In the genomic region with DNA sequence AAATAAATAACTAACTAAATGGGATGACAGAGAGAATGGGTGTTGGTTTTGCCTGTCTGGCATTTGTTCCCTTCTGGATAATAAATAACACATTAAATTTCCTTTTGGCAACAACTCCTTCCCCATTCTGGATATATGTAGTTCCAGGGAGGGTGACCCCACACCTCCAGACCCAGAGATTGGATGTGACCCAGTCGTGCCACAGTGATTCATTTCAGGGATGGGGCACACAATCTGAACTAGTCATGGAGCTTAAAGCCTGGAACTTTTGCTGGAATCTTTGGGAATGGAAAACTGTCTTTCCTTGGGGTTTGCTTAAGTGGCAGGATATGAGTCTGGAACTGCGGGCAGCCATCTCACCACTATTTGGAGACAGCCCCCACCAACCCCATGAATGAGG, we compare ENCODE assay signal across 16 cellular contexts. TPM values are rescaled to one million over a fixed set of nuclear protein-coding genes. Genes with fewer than 3 reads are reported as not detected.
DNase-seq lines count a peak whose midpoint lies in the region; ATAC-seq, FAIRE-seq and TF ChIP-seq lines count a peak whose summit lies in the region.
"Had no signal": no experiment of that assay in that cellular context is flagged by ENCODE, and none has a peak within 500 bp of the region (broad histone marks: within the 10 kb centered on the region; RNA-seq: fewer than 3 reads in every experiment).

No MANE protein-coding gene starts in this region.

- in situ Hi-C loops in HepG2 (cut with HindIII; ENCODE audit: extremely low pct_ligation_motif_present, low pct_unique_long_range_greater_than_20kb), result no loop called here

- H4K20me1 ChIP-seq in HepG2 (ENCODE audit: insufficient read depth, low read length), result peaks cover 45% of the 10 kb centered on the region; the same call in 1 of the 2 replicates

- peaks cover 20% of the 10 kb centered on the region for H3K36me3 Mint-ChIP-seq in effector memory CD8-positive, alpha-beta T cell (ENCODE audit: insufficient read depth)
- H3K36me3 Mint-ChIP-seq: WTC11 had no signal

- TF ChIP-seq EP300 in HepG2 (IDR thresholded peaks at IDR 0.05; ENCODE audit: low read depth in 2 of 2, low read length in 2 of 2) (no peak), HepG2 (CRISPR knock-in tag; IDR thresholded peaks at IDR 0.05; ENCODE audit: borderline replicate concordance) (no peak)

- no peak for ATAC-seq in HepG2
- ATAC-seq in effector memory CD8-positive, alpha-beta T cell (replicated peaks), result no peak
- ATAC-seq in psoas muscle, result no peak
- no peak for ATAC-seq in HG03108 (IDR thresholded peaks at IDR 0.05; ENCODE audit: unreplicated experiment)
- ATAC-seq: WTC11 had no signal

- H3K4me1 ChIP-seq in liver (ENCODE audit: control insufficient read depth in 4 of 4, insufficient read depth in 4 of 4, low read length in 3 of 4) (peaks cover 24 to 66% (median 50%) of the 10 kb centered on the region in 4 donors), HepG2 (ENCODE audit: insufficient read depth, low read length) (peaks cover 37% of the 10 kb centered on the region), psoas muscle (peaks cover 100% of the 10 kb centered on the region), A673 (ENCODE audit: insufficient read depth, low read length, poor library complexity, severe bottlenecking) (peaks cover 9% of the 10 kb centered on the region)

- FAIRE-seq in HepG2 (lab: Jason Lieb, UNC), result no peak

- H3K4me3 ChIP-seq in liver (ENCODE audit: low read depth in 1 of 3, low read length in 3 of 3) (no peak overlapping the region), HepG2 (replicated peaks in 1 of 3; ENCODE audit: insufficient read depth in 1 of 3, low read depth in 2 of 3, low read length in 3 of 3) (no peak overlapping the region), psoas muscle (peak overlapping the region; percentile 26), A673 (ENCODE audit: low read depth, low read length, poor library complexity, severe bottlenecking) (no peak overlapping the region)
- H3K4me3 ChIP-seq: BLaER1, SJSA1 had no signal

- CTCF ChIA-PET in HepG2 (lab: Yijun Ruan, JAX; ENCODE audit: low intra/inter-chr PET ratio, low total read pairs) (no interaction called here), A673 (lab: Charles Lee) (no interaction called here)

- no peaks in the 10 kb centered on the region for H3K9me3 ChIP-seq in liver (ENCODE audit: control insufficient read depth in 4 of 4, low read length in 3 of 4)
- no peaks in the 10 kb centered on the region for H3K9me3 ChIP-seq in HepG2 (ENCODE audit: low read length)
- no peaks in the 10 kb centered on the region for H3K9me3 ChIP-seq in psoas muscle
- H3K9me3 ChIP-seq in A673 (ENCODE audit: low read depth, low read length, poor library complexity, severe bottlenecking), result no peaks in the 10 kb centered on the region
- H3K9me3 ChIP-seq: BLaER1, SJSA1 had no signal

- no peak for TF ChIP-seq RAD21 in liver (IDR thresholded peaks at IDR 0.05)
- TF ChIP-seq RAD21 in HepG2 (CRISPR knock-in tag; IDR thresholded peaks at IDR 0.05), result no peak

- H3K27me3 Mint-ChIP-seq in effector memory CD8-positive, alpha-beta T cell, result no peaks in the 10 kb centered on the region
- H3K27me3 Mint-ChIP-seq: central memory CD8-positive, alpha-beta T cell had no signal

- WGBS in liver, result 65% methylated on average over 2 of the region's 2 CpGs
- WGBS in HepG2 (ENCODE audit: low lambda C conversion rate), result 100% methylated on average over 1 of the region's 2 CpGs
- WGBS in psoas muscle, 3 donors, result 26 to 39% (median 31%) methylated on average over 2 of the region's 2 CpGs

- H3K27ac Mint-ChIP-seq in effector memory CD8-positive, alpha-beta T cell, result peak overlapping the region; percentile 13 to 29
- H3K27ac Mint-ChIP-seq: WTC11 had no signal

- intact Hi-C loops in HepG2 (cut with micrococcal nuclease; ENCODE audit: unreplicated experiment), result no loop called here
- intact Hi-C loops in psoas muscle (cut with DNase I), result no loop called here
- intact Hi-C loops in A673 (cut with micrococcal nuclease; ENCODE audit: unreplicated experiment), result no loop called here

- POLR2A ChIA-PET in HepG2 (lab: Yijun Ruan, JAX) (interaction anchor here (1.2 to 2.2 kb wide), 2 partner anchors 16 to 18 kb away, joined by 3 to 8 read pairs; no protein-coding TSS in a partner anchor), A673 (lab: Charles Lee; ENCODE audit: low non-redundant PET) (no interaction called here)

- peaks cover 49 to 66% of the 10 kb centered on the region in 2 donors for H3K4me1 Mint-ChIP-seq in effector memory CD8-positive, alpha-beta T cell (ENCODE audit: low read depth in 2 of 2)

- peaks cover 0 to 5% (median 0%) of the 10 kb centered on the region in 4 donors for H3K36me3 ChIP-seq in liver (ENCODE audit: control insufficient read depth in 4 of 4, insufficient read depth in 3 of 4, low read depth in 1 of 4, low read length in 3 of 4)
- no peaks in the 10 kb centered on the region for H3K36me3 ChIP-seq in HepG2 (replicated peaks in 1 of 2; ENCODE audit: control insufficient read depth in 1 of 2, insufficient read depth in 2 of 2, low read length in 2 of 2)
- H3K36me3 ChIP-seq in psoas muscle (ENCODE audit: insufficient read depth in 1 of 2, low read depth in 1 of 2), result no peaks in the 10 kb centered on the region
- H3K36me3 ChIP-seq in A673 (ENCODE audit: insufficient read depth, low read length, poor library complexity, severe bottlenecking), result no peaks in the 10 kb centered on the region
- H3K36me3 ChIP-seq: SJSA1 had no signal

- H3K9ac ChIP-seq in liver (ENCODE audit: low read depth in 1 of 2, low read length in 2 of 2) (no peak overlapping the region), HepG2 (ENCODE audit: insufficient read depth, low read depth, low read length) (no peak overlapping the region)
- H3K9ac ChIP-seq: BLaER1 had no signal

- no peak overlapping the region for H2AFZ ChIP-seq in HepG2 (ENCODE audit: low read length)

- H3K79me2 ChIP-seq in HepG2 (ENCODE audit: insufficient read depth, low read length), result peaks cover 66% of the 10 kb centered on the region

- BruUV-seq in HepG2 (replicated peaks; lab: Mats Ljungman, UMichigan) (no TSS peak), A673 (replicated peaks; lab: Mats Ljungman, UMichigan) (no TSS peak)

- DNase-seq in HepG2 (ENCODE audit: low spot score) (no peak), psoas muscle (no peak), A673 (ENCODE audit: low spot score) (no peak)
- DNase-seq in effector memory CD8-positive, alpha-beta T cell, result no peak
- DNase-seq in effector CD8-positive, alpha-beta T cell (lab: John Stamatoyannopoulos, UW), result no peak
- DNase-seq in stimulated activated CD8-positive, alpha-beta memory T cell treated with anti-CD3 and anti-CD28 coated beads, Interleukin-4, amount 100 ng/mL, for 48 hours, result no peak
- DNase-seq: kidney glomerular epithelial cell; NCI-H524; stimulated activated CD4-positive, alpha-beta T cell treated with anti-CD3 and anti-CD28 coated beads, Interleukin-4, amount 100 ng/mL, for 24 hours; trophoblast cell had no signal

- TF ChIP-seq POLR2A in HepG2 (IDR thresholded peaks at IDR 0.05; ENCODE audit: insufficient read depth in 1 of 2, low read depth in 2 of 2, low read length in 2 of 2), result no peak

- no peak overlapping the region for H3K4me2 ChIP-seq in HepG2 (ENCODE audit: low read depth, low read length)
- H3K4me2 ChIP-seq: BLaER1 had no signal

- H3K4me3 Mint-ChIP-seq in effector memory CD8-positive, alpha-beta T cell, result peak overlapping the region in 1 of 2 donors; percentile 27
- H3K4me3 Mint-ChIP-seq: central memory CD8-positive, alpha-beta T cell; WTC11 had no signal

- TF ChIP-seq CTCF in liver (IDR thresholded peaks at IDR 0.05; ENCODE audit: low read depth, low read length, missing input control), result no peak
- no peak for TF ChIP-seq CTCF in HepG2 (CRISPR knock-in tag; IDR thresholded peaks at IDR 0.05)
- no peak for TF ChIP-seq CTCF in psoas muscle (IDR thresholded peaks at IDR 0.05)
- no peak for TF ChIP-seq CTCF in A673 (conservative IDR thresholded peaks at IDR 0.05; ENCODE audit: low read depth, low read length)

- H3K27me3 ChIP-seq in liver (ENCODE audit: control insufficient read depth in 4 of 4, insufficient read depth in 4 of 4, low read length in 3 of 4) (no peaks in the 10 kb centered on the region), HepG2 (ENCODE audit: control insufficient read depth in 1 of 2, insufficient read depth in 2 of 2, low read length in 2 of 2) (no peaks in the 10 kb centered on the region), psoas muscle (ENCODE audit: insufficient read depth in 3 of 3, low read length in 2 of 3) (no peaks in the 10 kb centered on the region), A673 (replicated peaks; ENCODE audit: insufficient read depth, low read depth, low read length, poor library complexity) (no peaks in the 10 kb centered on the region)
- H3K27me3 ChIP-seq: BLaER1, SJSA1 had no signal

- H3K9me3 Mint-ChIP-seq in effector memory CD8-positive, alpha-beta T cell, result no peaks in the 10 kb centered on the region
- H3K9me3 Mint-ChIP-seq: central memory CD8-positive, alpha-beta T cell; WTC11 had no signal

- peak overlapping the region; percentile 4 to 44 for H3K27ac ChIP-seq in liver (ENCODE audit: low read depth in 1 of 2, low read length in 2 of 2)
- H3K27ac ChIP-seq in HepG2 (ENCODE audit: extremely low read length, insufficient read depth, low read length), result no peak overlapping the region
- peak overlapping the region; percentile 100 for H3K27ac ChIP-seq in psoas muscle
- no peak overlapping the region for H3K27ac ChIP-seq in A673 (ENCODE audit: low read depth, low read length, poor library complexity, severe bottlenecking)
- H3K27ac ChIP-seq: BLaER1, SJSA1 had no signal

RNA-seq across cellular contexts. Expression of gene KLF9, which starts 11.3 kb away (rescaled TPM):
- total RNA-seq in liver (10 to 100 TPM in 1 of 2 donors, 1 to 10 TPM in 1; 2.2 to 77.0 TPM), HepG2 (2016; rRNA removed; fragmentation: Illumina TruSeq; extraction: Trizol) (5.7 and 7.2 TPM in 2 replicates), psoas muscle (100 to 1,000 TPM in 2 of 4 donors, 10 to 100 TPM in 2; 29.5 to 178 (median 94.7) TPM), A673 (2021) (0.34 and 1.0 TPM in 2 replicates)
- polyA plus RNA-seq in liver (10 to 100 TPM; 15.0 to 18.4 TPM), HepG2 (2011; rRNA removed) (7.1 and 7.2 TPM in 2 replicates), psoas muscle (10 to 100 TPM; 34.1 to 87.0 (median 64.4) TPM)
- 0.79 and 0.81 TPM in 2 replicates for total RNA-seq in HepG2 (2016; cell fraction: cytosol; rRNA removed; fragmentation: Illumina TruSeq; extraction: Trizol; ENCODE audit: low read depth)
- total RNA-seq in HepG2 (2016; cell fraction: insoluble cytoplasmic fraction; rRNA removed; fragmentation: Illumina TruSeq; extraction: Trizol), result 5.6 and 6.3 TPM in 2 replicates
- total RNA-seq in HepG2 (2016; cell fraction: membrane; rRNA removed; fragmentation: Illumina TruSeq; extraction: Trizol), result 3.6 and 4.2 TPM in 2 replicates
- total RNA-seq in HepG2 (2016; cell fraction: nucleus; rRNA removed; fragmentation: Illumina TruSeq; extraction: Trizol), result 6.0 and 6.2 TPM in 2 replicates
- polyA plus RNA-seq in HepG2 (2011; cell fraction: cytosol; rRNA removed), result 5.3 and 5.8 TPM in 2 replicates
- 3.3 and 4.2 TPM in 2 replicates for polyA plus RNA-seq in HepG2 (2011; cell fraction: nucleus; rRNA removed)
- polyA plus RNA-seq in HepG2 (2012), result 8.3 and 8.5 TPM in 2 replicates
- polyA plus RNA-seq in HepG2 (2016; cell fraction: cytosol; fragmentation: Illumina TruSeq; extraction: Trizol; ENCODE audit: low read depth), result 0.36 and 0.37 TPM in 2 replicates
- polyA plus RNA-seq in HepG2 (2016; cell fraction: insoluble cytoplasmic fraction; fragmentation: Illumina TruSeq; extraction: Trizol; ENCODE audit: low read depth), result 7.0 TPM in 2 replicates
- polyA plus RNA-seq in HepG2 (2016; cell fraction: membrane; fragmentation: Illumina TruSeq; extraction: Trizol; ENCODE audit: low read depth), result 1.6 and 2.0 TPM in 2 replicates
- polyA plus RNA-seq in HepG2 (2016; cell fraction: nucleus; fragmentation: Illumina TruSeq; extraction: Trizol; ENCODE audit: insufficient read depth, low read depth), result 6.3 and 7.1 TPM in 2 replicates
- 2.5 and 9.7 TPM in 2 replicates for polyA minus RNA-seq in HepG2 (2011; rRNA and poly(A)+ RNA removed; ENCODE audit: low replicate concordance)
- polyA minus RNA-seq in HepG2 (2011; cell fraction: cytosol; rRNA and poly(A)+ RNA removed), result 7.8 and 8.0 TPM in 2 replicates
- polyA minus RNA-seq in HepG2 (2011; cell fraction: nucleus; rRNA and poly(A)+ RNA removed), result 6.2 and 7.5 TPM in 2 replicates

Comparison
In these comparisons a context has a peak if more than half of its experiments do, and no peak if none do; other contexts are left out.
1. H3K27ac ChIP-seq: peak in liver (2 of 2) and psoas muscle (single experiment); none in HepG2 (single experiment) and A673 (single experiment).